26 cellular contexts compared by ENCODE assay signal in genomic region chr21:37607081-37607480, GRCh38.
DNase-seq lines count a peak whose midpoint lies in the region; ATAC-seq and TF ChIP-seq lines count a peak whose summit lies in the region.
"Had no signal": no experiment of that assay in that cellular context is flagged by ENCODE, and none has a peak within 500 bp of the region (broad histone marks: within the 10 kb centered on the region; RNA-seq: fewer than 3 reads in every experiment).

No MANE protein-coding gene starts in this region.

- H3K4me1 ChIP-seq in GM23338 (ENCODE audit: insufficient read depth) (no peaks in the 10 kb centered on the region), HEK293 (ENCODE audit: control insufficient read depth, insufficient read depth, low read length) (no peaks in the 10 kb centered on the region), psoas muscle (no peaks in the 10 kb centered on the region)
- H3K4me1 ChIP-seq: BE2C, BLaER1 had no signal

- ATAC-seq in GM23338 (no peak), psoas muscle (peak in 1 of 4 donors; percentile 13), GM21528 (IDR thresholded peaks at IDR 0.05; ENCODE audit: low FRiP score, unreplicated experiment) (no peak)
- ATAC-seq: GM12878 had no signal

- POLR2A ChIA-PET in HEK293 (lab: Yijun Ruan, JAX): no interaction called here

- CTCF ChIA-PET in HEK293 (lab: Yijun Ruan, JAX): no interaction called here

- TF ChIP-seq CTCF in GM23338 (conservative IDR thresholded peaks at IDR 0.05; ENCODE audit: low read depth in 2 of 2) (no peak), HEK293 (tag by site-specific recombination; IDR thresholded peaks at IDR 0.05) (no peak), epithelial cell of esophagus (IDR thresholded peaks at IDR 0.05; ENCODE audit: insufficient read depth, low read depth, low read length, missing control alignments) (no peak), psoas muscle (IDR thresholded peaks at IDR 0.05) (no peak)

- DNase-seq in GM23338 (ENCODE audit: low spot score) (no peak), epithelial cell of esophagus (ENCODE audit: low read depth) (peak; percentile 10), psoas muscle (no peak), T-helper 9 cell (no peak), germinal center (ENCODE audit: low spot score) (no peak)
- DNase-seq in stimulated activated naive CD4-positive, alpha-beta T cell (lab: John Stamatoyannopoulos, UW): no peak
- DNase-seq: 8988T; ACHN; BE2C; C1 segment of cervical spinal cord; CD4-positive, alpha-beta memory T cell; CD4-positive, CD25-positive, alpha-beta regulatory T cell; CD8-positive, alpha-beta memory T cell; COR-L47; DMS 273 treated with DMSO at 0.1 percent for 48 hours; DMS153; DMS53; DMS79; DND-41; EL; GDM1 had no signal

- peak overlapping the region; percentile 56; the same call in 1 of the 2 replicates for H2AFZ ChIP-seq in GM23338

- peaks cover 7% of the 10 kb centered on the region; the same call in 2 of the 3 replicates for H3K36me3 Mint-ChIP-seq in GM23338 (ENCODE audit: low read depth)
- H3K36me3 Mint-ChIP-seq: CD14-positive monocyte; CD4-positive, alpha-beta memory T cell; CD4-positive, CD25-positive, alpha-beta regulatory T cell had no signal

- H3K4me2 ChIP-seq in GM23338: no peak overlapping the region
- H3K4me2 ChIP-seq: BLaER1 had no signal

- H4K20me1 ChIP-seq in GM23338 (replicated peaks; ENCODE audit: insufficient read depth): no peaks in the 10 kb centered on the region
- H4K20me1 ChIP-seq: BLaER1 had no signal

- H3K9me3 Mint-ChIP-seq in GM23338: peaks cover 7% of the 10 kb centered on the region; the same call in 2 of the 3 replicates
- H3K9me3 Mint-ChIP-seq: CD4-positive, alpha-beta memory T cell; CD4-positive, CD25-positive, alpha-beta regulatory T cell; CD8-positive, alpha-beta memory T cell had no signal

- H3K27me3 ChIP-seq in GM23338 (ENCODE audit: insufficient read depth) (no peaks in the 10 kb centered on the region), psoas muscle (ENCODE audit: insufficient read depth in 3 of 3, low read length in 2 of 3) (peaks cover 0 to 1% (median 0%) of the 10 kb centered on the region in 3 donors)
- H3K27me3 ChIP-seq: BLaER1 had no signal

- H3K27ac ChIP-seq in GM23338 (ENCODE audit: low read depth): no peak overlapping the region
- H3K27ac ChIP-seq in HEK293 (ENCODE audit: extremely low read depth, low read depth, low read length): no peak overlapping the region
- H3K27ac ChIP-seq in psoas muscle: no peak overlapping the region
- H3K27ac ChIP-seq: BLaER1 had no signal

- intact Hi-C loops in psoas muscle (cut with DNase I): no loop called here

- no peaks in the 10 kb centered on the region for H3K79me2 ChIP-seq in GM23338 (replicated peaks; ENCODE audit: insufficient read depth)

- H3K4me3 ChIP-seq in GM23338 (no peak overlapping the region), HEK293 (ENCODE audit: low read depth, low read length) (no peak overlapping the region), epithelial cell of esophagus (ENCODE audit: low read length) (no peak overlapping the region), psoas muscle (peak overlapping the region; percentile 26)
- H3K4me3 ChIP-seq: BLaER1, GM12878 had no signal

- no peaks in the 10 kb centered on the region for H3K9me3 ChIP-seq in HEK293 (ENCODE audit: control insufficient read depth, insufficient read depth, low read depth, low read length)
- H3K9me3 ChIP-seq in psoas muscle: no peaks in the 10 kb centered on the region
- H3K9me3 ChIP-seq: BE2C, BLaER1 had no signal

- H3K27ac Mint-ChIP-seq in GM23338: no peak overlapping the region
- H3K27ac Mint-ChIP-seq: CD14-positive monocyte; CD4-positive, alpha-beta memory T cell; CD4-positive, CD25-positive, alpha-beta regulatory T cell; CD8-positive, alpha-beta memory T cell had no signal

- peaks cover 26% of the 10 kb centered on the region for H3K9me2 ChIP-seq in GM23338 (ENCODE audit: insufficient read depth)

- no peak overlapping the region for H3K4me3 Mint-ChIP-seq in GM23338
- H3K4me3 Mint-ChIP-seq: CD14-positive monocyte; CD4-positive, alpha-beta memory T cell; CD4-positive, CD25-positive, alpha-beta regulatory T cell; CD8-positive, alpha-beta memory T cell had no signal

- H3K36me3 ChIP-seq in GM23338 (ENCODE audit: insufficient read depth): no peaks in the 10 kb centered on the region
- H3K36me3 ChIP-seq in HEK293 (ENCODE audit: control insufficient read depth in 2 of 2, insufficient read depth in 1 of 2, low read length in 2 of 2): no peaks in the 10 kb centered on the region; a peak in 1 of 3 replicates
- H3K36me3 ChIP-seq in psoas muscle (ENCODE audit: insufficient read depth in 1 of 2, low read depth in 1 of 2): no peaks in the 10 kb centered on the region
- H3K36me3 ChIP-seq: BE2C, BLaER1 had no signal

- peaks cover 3% of the 10 kb centered on the region for H3K27me3 Mint-ChIP-seq in GM23338 (ENCODE audit: insufficient read depth, low read depth, poor library complexity)

- H3K4me1 Mint-ChIP-seq in GM23338: no peaks in the 10 kb centered on the region
- H3K4me1 Mint-ChIP-seq: CD14-positive monocyte; CD4-positive, alpha-beta memory T cell; CD4-positive, CD25-positive, alpha-beta regulatory T cell; CD8-positive, alpha-beta memory T cell had no signal

- WGBS in psoas muscle, 3 donors: 70 to 91% (median 80%) methylated on average over 4 of the region's 4 CpGs

- H3F3A ChIP-seq in GM23338 (replicated peaks; ENCODE audit: low read depth): no peaks in the 10 kb centered on the region

TF ChIP-seq in GM23338, 12 proteins besides CTCF, POLR2A, EP300 and RAD21 (continues in another document):
- TF ChIP-seq ETS1 (IDR thresholded peaks at IDR 0.05): no peak
- no peak for TF ChIP-seq NANOG (IDR thresholded peaks at IDR 0.05; ENCODE audit: borderline replicate concordance)
- no peak for TF ChIP-seq ZNF331 (CRISPR knock-in tag; IDR thresholded peaks at IDR 0.05; ENCODE audit: low read depth)
- TF ChIP-seq POLR2AphosphoS5 (IDR thresholded peaks at IDR 0.05; ENCODE audit: low read depth): no peak

TF ChIP-seq in HEK293, 187 proteins besides CTCF, POLR2A, EP300 and RAD21:
- TF ChIP-seq ZNF561 (tag by site-specific recombination; IDR thresholded peaks at IDR 0.05; ENCODE audit: borderline replicate concordance) (no peak), GLI4 (tag by site-specific recombination; IDR thresholded peaks at IDR 0.05) (no peak), ZSCAN4 (tag by site-specific recombination; IDR thresholded peaks at IDR 0.05) (no peak), PBX3 (CRISPR knock-in tag; IDR thresholded peaks at IDR 0.05) (no peak), PRDM1 (tag by site-specific recombination; IDR thresholded peaks at IDR 0.05) (0 out of 2 replicates have a peak, but pooled peaks have one; percentile 7), KLF17 (tag by site-specific recombination; IDR thresholded peaks at IDR 0.05) (no peak)
